In the genomic region with DNA sequence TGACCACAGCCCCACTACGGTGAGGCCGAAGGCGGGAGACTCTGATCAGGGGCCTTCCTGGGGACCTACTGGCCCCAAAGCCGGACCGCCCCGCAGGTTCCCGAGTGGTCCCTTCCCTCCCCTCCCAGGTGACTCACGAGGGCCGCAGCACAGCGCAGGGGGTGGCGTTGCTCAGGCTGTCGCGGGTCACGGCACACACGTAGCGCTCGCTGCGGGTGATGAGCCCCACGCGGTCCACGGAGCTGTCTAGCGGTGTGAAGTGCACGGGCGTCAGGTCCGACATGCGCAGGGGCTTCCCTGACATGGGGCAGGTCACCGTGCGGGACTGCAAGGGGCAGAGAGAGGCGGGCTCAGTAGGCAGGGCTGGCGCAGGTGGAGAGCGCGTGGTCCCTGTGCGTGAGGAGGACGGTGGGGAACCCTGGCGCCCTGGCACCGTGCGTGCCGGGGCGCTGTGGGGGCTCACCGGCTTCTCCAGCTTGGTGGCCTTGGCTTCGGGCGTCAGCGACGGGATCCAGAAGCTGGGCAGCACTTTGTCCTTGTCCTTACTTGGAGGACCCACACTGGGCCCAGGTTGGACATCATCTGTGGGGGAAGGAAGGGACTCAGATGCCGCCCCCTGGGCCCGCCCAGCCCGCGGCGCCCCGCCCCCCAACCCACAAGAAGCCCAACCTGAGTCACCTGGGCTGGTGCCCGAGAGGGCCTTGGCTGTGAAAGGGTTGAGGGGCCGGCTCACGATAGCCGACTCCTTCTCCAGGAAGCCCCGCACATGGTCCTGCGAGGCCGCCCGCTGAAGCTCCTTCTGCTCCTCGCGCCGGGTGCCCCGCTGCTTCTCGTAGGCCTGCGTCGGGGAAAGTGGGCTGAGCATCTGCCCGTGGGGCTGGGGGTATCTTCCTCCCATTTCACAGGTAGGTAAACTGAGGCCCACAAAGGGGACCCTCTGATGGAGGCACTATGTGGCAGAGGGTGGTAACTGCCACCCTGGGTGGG, we compare ENCODE assay signal across 11 cellular contexts. TPM values are rescaled to one million over a fixed set of nuclear protein-coding genes. Genes with fewer than 3 reads are reported as not detected.
DNase-seq lines count a peak whose midpoint lies in the region; ATAC-seq and TF ChIP-seq lines count a peak whose summit lies in the region.
"Had no signal": no experiment of that assay in that cellular context is flagged by ENCODE, and none has a peak within 500 bp of the region (broad histone marks: within the 10 kb centered on the region; RNA-seq: fewer than 3 reads in every experiment).

No MANE protein-coding gene starts in this region.

- POLR2A ChIA-PET in Caco-2 (lab: Charles Lee) = no interaction called here

- peaks cover 15% of the 10 kb centered on the region for H3K4me1 Mint-ChIP-seq in Caco-2 (ENCODE audit: low read depth, unreplicated experiment)

- H3K4me3 ChIP-seq in Caco-2 (ENCODE audit: low read depth, low read length) (no peak overlapping the region), body of pancreas (peak overlapping the region in 1 of 2 donors; percentile 1), mucosa of stomach (ENCODE audit: low read length) (peak overlapping the region; percentile 33)

- BruUV-seq in Caco-2 (replicated peaks; lab: Mats Ljungman, UMichigan) = TSS peak; percentile 25

- intact Hi-C loops in Caco-2 (cut with micrococcal nuclease; ENCODE audit: unreplicated experiment) (no loop called here), body of pancreas (cut with DNase I) (no loop called here)

- no peaks in the 10 kb centered on the region; the same call in 1 of the 2 replicates for H3K36me3 ChIP-seq in Caco-2 (ENCODE audit: control insufficient read depth, insufficient read depth, low read length)
- H3K36me3 ChIP-seq in body of pancreas (replicated peaks in 1 of 2; ENCODE audit: insufficient read depth in 1 of 2, low read depth in 2 of 2) = peaks cover 0 to 1% of the 10 kb centered on the region in 2 donors
- H3K36me3 ChIP-seq in mucosa of stomach (ENCODE audit: control insufficient read depth, insufficient read depth, low read length) = peaks cover 9% of the 10 kb centered on the region

- peak overlapping the region; percentile 91 to 95 (median 93) for H3K27ac ChIP-seq in body of pancreas

- CTCF ChIA-PET in Caco-2 (lab: Charles Lee) = no interaction called here

- H3K27me3 Mint-ChIP-seq in Caco-2 (ENCODE audit: insufficient read depth, unreplicated experiment) = no peaks in the 10 kb centered on the region
- H3K27me3 Mint-ChIP-seq: CD4-positive, CD25-positive, alpha-beta regulatory T cell had no signal

- TF ChIP-seq POLR2A in body of pancreas (IDR thresholded peaks at IDR 0.05) = peak; percentile 71 to 90 (median 81)

- H3K27ac Mint-ChIP-seq in Caco-2 (ENCODE audit: unreplicated experiment) = no peak overlapping the region

- H3K27me3 ChIP-seq in Caco-2 (replicated peaks; ENCODE audit: control insufficient read depth, insufficient read depth, low read length) (no peaks in the 10 kb centered on the region), body of pancreas (no peaks in the 10 kb centered on the region), mucosa of stomach (ENCODE audit: control insufficient read depth, insufficient read depth, low read length) (no peaks in the 10 kb centered on the region)

- H3K4me1 ChIP-seq in Caco-2 (peaks cover 26% of the 10 kb centered on the region), body of pancreas (peaks cover 84% of the 10 kb centered on the region), mucosa of stomach (ENCODE audit: control insufficient read depth, insufficient read depth, low read length) (peaks cover 49% of the 10 kb centered on the region)

- peak overlapping the region; percentile 68 for H3K9ac ChIP-seq in mucosa of stomach (ENCODE audit: low read length)

- H3K9me3 ChIP-seq in Caco-2 (no peaks in the 10 kb centered on the region), body of pancreas (no peaks in the 10 kb centered on the region), mucosa of stomach (ENCODE audit: control insufficient read depth, low read length) (no peaks in the 10 kb centered on the region)

- 38 to 60% methylated on average over 17 to 61 of the region's 66 CpGs for WGBS in body of pancreas, 2 donors

- ATAC-seq in body of pancreas = peak; percentile 60
- no peak for ATAC-seq in GM19324 (IDR thresholded peaks at IDR 0.05; ENCODE audit: low FRiP score, unreplicated experiment)
- ATAC-seq: PC-3 had no signal

- DNase-seq in Caco-2 (no peak), T-helper 2 cell (peak in 3 of 5 experiments; percentile 29 to 61 (median 40)), body of pancreas (peak; percentile 91 to 97 (median 95)), T1000 (lab: John Stamatoyannopoulos, UW) (no peak), nucleus accumbens (lab: John Stamatoyannopoulos, UW) (no peak), superior temporal gyrus (ENCODE audit: extremely low spot score) (no peak)
- DNase-seq: natural killer cell had no signal

- TF ChIP-seq CTCF in Caco-2 (IDR thresholded peaks at IDR 0.05; ENCODE audit: insufficient read depth in 1 of 2, low read depth in 1 of 2, low read length in 1 of 2, severe bottlenecking in 1 of 2, unreplicated experiment in 1 of 2) (no peak), body of pancreas (IDR thresholded peaks at IDR 0.05) (no peak)

- H3K9me3 Mint-ChIP-seq in Caco-2 (ENCODE audit: unreplicated experiment) = no peaks in the 10 kb centered on the region
- H3K9me3 Mint-ChIP-seq: natural killer cell had no signal

- no peak overlapping the region for H3K4me3 Mint-ChIP-seq in Caco-2 (ENCODE audit: unreplicated experiment)
- H3K4me3 Mint-ChIP-seq: natural killer cell had no signal

- peaks cover 90% of the 10 kb centered on the region for H3K36me3 Mint-ChIP-seq in Caco-2 (ENCODE audit: insufficient read depth, unreplicated experiment)
- H3K36me3 Mint-ChIP-seq: natural killer cell had no signal

RNA-seq across cellular contexts. Expression of a gene that starts 23.7 kb away (rescaled TPM):
- total RNA-seq in Caco-2 (2022) (74.7 and 77.7 TPM in 2 replicates), body of pancreas (10 to 100 TPM; 50.6 to 73.2 TPM)

RNA-seq across cellular contexts. Expression of a gene that starts 24.4 kb away (rescaled TPM):
- 7.7 and 8.4 TPM in 2 replicates for total RNA-seq in Caco-2 (2022)
- total RNA-seq in body of pancreas = 1 to 10 TPM; 2.6 to 4.9 TPM

RNA-seq across cellular contexts. Expression of a gene that starts 28.9 kb away (rescaled TPM):
- total RNA-seq in Caco-2 (2022) (6.6 and 7.0 TPM in 2 replicates), body of pancreas (10 to 100 TPM; 11.9 to 39.9 TPM)

RNA-seq across cellular contexts. Expression of a gene that starts 34.3 kb away (rescaled TPM):
- total RNA-seq in Caco-2 (2022) (38.8 and 40.5 TPM in 2 replicates), body of pancreas (10 to 100 TPM in 1 of 2 donors, 1 to 10 TPM in 1; 8.0 to 23.4 TPM)

RNA-seq across cellular contexts. Expression of a gene that starts 44.2 kb away (rescaled TPM):
- total RNA-seq in Caco-2 (2022) (135 and 136 TPM in 2 replicates), body of pancreas (100 to 1,000 TPM; 117 to 121 TPM)

Comparison
In these comparisons a context has a peak if more than half of its experiments do, and no peak if none do; other contexts are left out.
1. DNase-seq: peak in T-helper 2 cell (3 of 5) and body of pancreas (4 of 4); none in Caco-2 (0 of 2), T1000 (single experiment), nucleus accumbens (0 of 56) and superior temporal gyrus (single experiment).